Comparison of ENCODE assay signal across 1 cellular context in the genomic region with DNA sequence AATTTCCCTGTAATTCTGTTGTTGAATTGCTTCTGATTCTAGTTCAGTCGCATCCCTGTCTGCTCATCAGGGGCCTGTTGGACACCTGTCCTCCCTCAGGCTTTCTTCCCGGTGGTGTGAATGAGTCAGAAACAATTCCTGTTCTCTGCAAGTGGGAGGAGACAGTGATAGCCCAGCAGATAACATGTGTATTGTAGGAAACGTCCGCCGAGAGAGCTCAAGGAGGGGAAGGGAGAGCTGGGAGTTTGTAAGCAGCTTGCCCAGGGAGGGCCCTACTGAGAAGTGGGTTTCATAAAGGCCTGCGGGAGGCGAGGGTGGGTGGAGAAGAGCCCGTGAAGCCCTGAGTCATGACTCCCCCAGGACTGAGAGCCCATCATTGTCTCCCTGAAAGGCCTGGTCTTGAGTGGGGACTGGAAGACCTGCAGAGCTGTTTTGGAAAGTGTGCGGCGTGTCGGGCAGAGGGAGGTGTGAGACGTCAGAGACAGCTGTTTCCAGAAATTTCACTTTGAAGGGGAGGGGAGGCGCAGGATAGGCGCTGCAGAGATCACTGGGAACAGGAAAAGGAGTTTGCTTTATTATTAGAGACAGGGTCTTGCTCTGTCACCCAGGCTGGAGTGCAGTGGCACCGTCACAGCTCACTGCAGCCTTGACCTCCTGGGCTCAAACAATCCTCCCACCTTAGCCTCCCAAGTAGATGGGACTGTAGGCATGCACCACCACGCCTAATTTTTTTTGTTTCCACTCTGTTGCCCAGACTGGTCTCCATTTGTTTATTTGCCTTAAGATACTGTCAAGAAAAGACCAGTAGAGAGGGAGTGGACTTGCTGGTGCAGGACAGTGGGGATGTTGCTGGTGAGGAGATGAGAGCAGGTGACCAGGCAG.
TF ChIP-seq lines count a peak whose summit lies in the region.

No MANE protein-coding gene starts in this region.

TF ChIP-seq in IMR-90, 13 proteins besides CTCF, POLR2A, EP300 and RAD21:
- TF ChIP-seq FOS (IDR thresholded peaks at IDR 0.05; ENCODE audit: low read depth, low read length) (no peak), MAFK (IDR thresholded peaks at IDR 0.05; ENCODE audit: low read depth, low read length) (no peak)
TF ChIP-seq in IMR-90: peak in this region for 0.
